1 cellular context compared by ENCODE assay signal in the genomic region with DNA sequence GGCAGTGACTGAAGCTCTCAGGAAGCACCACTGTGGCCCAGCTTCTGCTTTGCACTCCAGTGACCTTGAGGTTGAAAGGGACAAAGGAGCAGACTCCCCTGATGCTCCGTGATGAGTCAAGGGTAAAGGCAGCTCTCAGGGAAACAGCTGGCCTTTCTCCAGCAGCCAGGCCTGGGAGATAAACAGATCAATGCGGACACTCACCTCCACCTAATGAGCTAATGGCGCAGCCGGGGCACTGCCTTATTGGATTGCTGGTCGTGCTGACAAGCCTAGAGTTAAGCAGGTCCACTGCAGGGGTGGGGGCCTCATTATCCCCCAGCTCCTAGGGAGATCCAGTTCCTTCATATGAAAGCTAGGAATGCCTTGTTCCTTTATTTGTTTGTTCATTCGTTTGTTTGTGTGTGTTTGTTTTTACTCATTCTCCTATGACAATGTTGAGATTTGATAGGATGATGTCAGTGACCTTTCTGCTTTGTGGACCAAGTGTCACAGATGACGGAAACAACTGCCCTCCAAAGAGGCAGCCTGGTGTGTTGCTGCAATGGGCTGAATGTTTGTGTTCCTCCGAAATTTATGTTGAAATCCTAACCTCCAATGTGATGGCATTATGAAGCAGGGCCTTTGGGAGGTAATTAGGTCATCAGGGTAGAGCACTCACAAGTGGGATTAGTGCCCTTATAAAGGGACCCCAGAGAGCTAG.
TF ChIP-seq lines count a peak whose summit lies in the region.

No MANE protein-coding gene starts in this region.

TF ChIP-seq in liver, 16 proteins besides CTCF, POLR2A, EP300 and RAD21 (continued from another document):
- TF ChIP-seq ZBTB33 (IDR thresholded peaks at IDR 0.05) (peak; percentile 35), HNF4A (conservative IDR thresholded peaks at IDR 0.05) (peak; percentile 46 to 65)
TF ChIP-seq in liver: peak in this region for 13.
